Comparison of ENCODE assay signal across 1 cellular context in the genomic region with DNA sequence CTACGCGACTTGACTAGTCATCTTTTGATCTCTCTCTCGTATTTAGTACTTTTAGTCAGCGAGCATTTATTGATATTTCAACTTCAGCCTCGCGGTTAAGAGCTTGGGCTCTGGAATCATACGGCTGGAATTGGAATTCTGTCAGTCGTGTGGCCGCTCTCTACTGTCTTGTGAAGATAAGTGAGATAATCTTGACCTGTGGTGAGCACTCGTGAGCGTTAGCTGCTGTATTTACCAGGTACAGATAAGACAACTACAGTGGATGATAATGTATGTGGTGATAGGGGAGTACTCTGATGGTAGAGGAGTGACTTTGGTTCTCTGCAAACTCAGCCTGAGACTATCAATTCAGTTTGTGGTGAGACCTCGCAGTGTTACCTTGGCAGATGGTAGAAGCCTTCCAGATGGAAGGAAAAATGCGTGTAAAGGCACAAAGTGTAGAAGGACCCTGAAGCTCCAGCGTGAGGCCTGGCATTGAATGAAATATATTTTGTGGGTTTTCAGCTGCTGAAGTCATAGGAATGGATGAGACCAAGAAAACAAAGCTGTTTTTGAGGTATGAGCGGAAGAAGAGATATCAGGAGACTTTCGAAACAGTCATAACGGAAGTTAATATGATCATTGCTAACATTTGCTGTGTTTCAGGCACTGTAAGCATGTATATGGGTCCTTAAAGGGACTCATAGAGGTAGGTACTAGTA.
TF ChIP-seq lines count a peak whose summit lies in the region.

No MANE protein-coding gene starts in this region.

TF ChIP-seq in K562, 482 proteins besides CTCF, POLR2A, EP300 and RAD21 (continued from another document and continues in another):
- TF ChIP-seq ZNF140 (CRISPR knock-in tag; IDR thresholded peaks at IDR 0.05) (no peak), SP1 (CRISPR knock-in tag; IDR thresholded peaks at IDR 0.05) (no peak), NUFIP1 (IDR thresholded peaks at IDR 0.05; ENCODE audit: partially characterized antibody) (no peak), FOS (IDR thresholded peaks at IDR 0.05; ENCODE audit: extremely low read depth, insufficient read length) (no peak), SRSF1 (IDR thresholded peaks at IDR 0.05; ENCODE audit: low read depth, low read length) (no peak), PRPF4 (IDR thresholded peaks at IDR 0.05; ENCODE audit: insufficient read depth, low read depth, low read length, poor library complexity, severe bottlenecking) (no peak), ILK (tag; IDR thresholded peaks at IDR 0.05; ENCODE audit: borderline replicate concordance, low read depth) (no peak), HMGN3 (IDR thresholded peaks at IDR 0.05; ENCODE audit: borderline replicate concordance, extremely low read depth, insufficient read length, low read depth, low read length) (no peak), ZBTB8A (IDR thresholded peaks at IDR 0.05; ENCODE audit: partially characterized antibody) (no peak), ZNF77 (CRISPR knock-in tag; IDR thresholded peaks at IDR 0.05) (no peak), MED1 (CRISPR knock-in tag; IDR thresholded peaks at IDR 0.05; ENCODE audit: borderline replicate concordance) (no peak), CCNT2 (IDR thresholded peaks at IDR 0.05; ENCODE audit: borderline replicate concordance, extremely low read depth, insufficient read length, low read depth, low read length) (no peak), ZNF583 (CRISPR knock-in tag; IDR thresholded peaks at IDR 0.05) (no peak), TEAD2 (tag; IDR thresholded peaks at IDR 0.05) (no peak), GABPA (tag; conservative IDR thresholded peaks at IDR 0.05; ENCODE audit: low read depth) (no peak), KDM5B (IDR thresholded peaks at IDR 0.05; ENCODE audit: insufficient replicate concordance, low read depth, low read length) (no peak), RBM17 (IDR thresholded peaks at IDR 0.05; ENCODE audit: borderline replicate concordance, low read depth, low read length) (no peak), SMAD2 (IDR thresholded peaks at IDR 0.05; ENCODE audit: low read depth, low read length) (no peak), ZNF354B (CRISPR knock-in tag; IDR thresholded peaks at IDR 0.05) (no peak), MXI1 (IDR thresholded peaks at IDR 0.05; ENCODE audit: low read depth, low read length) (no peak), SAFB (IDR thresholded peaks at IDR 0.05; ENCODE audit: borderline replicate concordance, low read depth, low read length) (no peak), ZNF561 (CRISPR knock-in tag; conservative IDR thresholded peaks at IDR 0.05) (no peak), ZNF707 (CRISPR knock-in tag; conservative IDR thresholded peaks at IDR 0.05) (no peak), GATAD2A (IDR thresholded peaks at IDR 0.05) (no peak), STAT5B (CRISPR knock-in tag; IDR thresholded peaks at IDR 0.05) (no peak)
- TF ChIP-seq, protein P1, sequence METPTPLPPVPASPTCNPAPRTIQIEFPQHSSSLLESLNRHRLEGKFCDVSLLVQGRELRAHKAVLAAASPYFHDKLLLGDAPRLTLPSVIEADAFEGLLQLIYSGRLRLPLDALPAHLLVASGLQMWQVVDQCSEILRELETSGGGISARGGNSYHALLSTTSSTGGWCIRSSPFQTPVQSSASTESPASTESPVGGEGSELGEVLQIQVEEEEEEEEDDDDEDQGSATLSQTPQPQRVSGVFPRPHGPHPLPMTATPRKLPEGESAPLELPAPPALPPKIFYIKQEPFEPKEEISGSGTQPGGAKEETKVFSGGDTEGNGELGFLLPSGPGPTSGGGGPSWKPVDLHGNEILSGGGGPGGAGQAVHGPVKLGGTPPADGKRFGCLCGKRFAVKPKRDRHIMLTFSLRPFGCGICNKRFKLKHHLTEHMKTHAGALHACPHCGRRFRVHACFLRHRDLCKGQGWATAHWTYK (CRISPR knock-in tag; IDR thresholded peaks at IDR 0.05), result no peak
- TF ChIP-seq, protein P2, sequence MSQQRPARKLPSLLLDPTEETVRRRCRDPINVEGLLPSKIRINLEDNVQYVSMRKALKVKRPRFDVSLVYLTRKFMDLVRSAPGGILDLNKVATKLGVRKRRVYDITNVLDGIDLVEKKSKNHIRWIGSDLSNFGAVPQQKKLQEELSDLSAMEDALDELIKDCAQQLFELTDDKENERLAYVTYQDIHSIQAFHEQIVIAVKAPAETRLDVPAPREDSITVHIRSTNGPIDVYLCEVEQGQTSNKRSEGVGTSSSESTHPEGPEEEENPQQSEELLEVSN (IDR thresholded peaks at IDR 0.05; ENCODE audit: borderline replicate concordance in 1 of 2, extremely low read depth in 1 of 2, insufficient read depth in 1 of 2, insufficient read length in 1 of 2, low read depth in 1 of 2, low read length in 1 of 2, poor library complexity in 1 of 2, severe bottlenecking in 1 of 2), result no peak
- TF ChIP-seq, protein P3, sequence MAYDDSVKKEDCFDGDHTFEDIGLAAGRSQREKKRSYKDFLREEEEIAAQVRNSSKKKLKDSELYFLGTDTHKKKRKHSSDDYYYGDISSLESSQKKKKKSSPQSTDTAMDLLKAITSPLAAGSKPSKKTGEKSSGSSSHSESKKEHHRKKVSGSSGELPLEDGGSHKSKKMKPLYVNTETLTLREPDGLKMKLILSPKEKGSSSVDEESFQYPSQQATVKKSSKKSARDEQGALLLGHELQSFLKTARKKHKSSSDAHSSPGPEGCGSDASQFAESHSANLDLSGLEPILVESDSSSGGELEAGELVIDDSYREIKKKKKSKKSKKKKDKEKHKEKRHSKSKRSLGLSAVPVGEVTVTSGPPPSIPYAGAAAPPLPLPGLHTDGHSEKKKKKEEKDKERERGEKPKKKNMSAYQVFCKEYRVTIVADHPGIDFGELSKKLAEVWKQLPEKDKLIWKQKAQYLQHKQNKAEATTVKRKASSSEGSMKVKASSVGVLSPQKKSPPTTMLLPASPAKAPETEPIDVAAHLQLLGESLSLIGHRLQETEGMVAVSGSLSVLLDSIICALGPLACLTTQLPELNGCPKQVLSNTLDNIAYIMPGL (CRISPR knock-in tag; IDR thresholded peaks at IDR 0.05), result no peak
- TF ChIP-seq, protein P4, sequence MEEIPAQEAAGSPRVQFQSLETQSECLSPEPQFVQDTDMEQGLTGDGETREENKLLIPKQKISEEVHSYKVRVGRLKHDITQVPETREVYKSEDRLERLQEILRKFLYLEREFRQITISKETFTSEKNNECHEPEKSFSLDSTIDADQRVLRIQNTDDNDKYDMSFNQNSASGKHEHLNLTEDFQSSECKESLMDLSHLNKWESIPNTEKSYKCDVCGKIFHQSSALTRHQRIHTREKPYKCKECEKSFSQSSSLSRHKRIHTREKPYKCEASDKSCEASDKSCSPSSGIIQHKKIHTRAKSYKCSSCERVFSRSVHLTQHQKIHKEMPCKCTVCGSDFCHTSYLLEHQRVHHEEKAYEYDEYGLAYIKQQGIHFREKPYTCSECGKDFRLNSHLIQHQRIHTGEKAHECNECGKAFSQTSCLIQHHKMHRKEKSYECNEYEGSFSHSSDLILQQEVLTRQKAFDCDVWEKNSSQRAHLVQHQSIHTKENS (CRISPR knock-in tag; IDR thresholded peaks at IDR 0.05), result no peak
- TF ChIP-seq, protein P5, sequence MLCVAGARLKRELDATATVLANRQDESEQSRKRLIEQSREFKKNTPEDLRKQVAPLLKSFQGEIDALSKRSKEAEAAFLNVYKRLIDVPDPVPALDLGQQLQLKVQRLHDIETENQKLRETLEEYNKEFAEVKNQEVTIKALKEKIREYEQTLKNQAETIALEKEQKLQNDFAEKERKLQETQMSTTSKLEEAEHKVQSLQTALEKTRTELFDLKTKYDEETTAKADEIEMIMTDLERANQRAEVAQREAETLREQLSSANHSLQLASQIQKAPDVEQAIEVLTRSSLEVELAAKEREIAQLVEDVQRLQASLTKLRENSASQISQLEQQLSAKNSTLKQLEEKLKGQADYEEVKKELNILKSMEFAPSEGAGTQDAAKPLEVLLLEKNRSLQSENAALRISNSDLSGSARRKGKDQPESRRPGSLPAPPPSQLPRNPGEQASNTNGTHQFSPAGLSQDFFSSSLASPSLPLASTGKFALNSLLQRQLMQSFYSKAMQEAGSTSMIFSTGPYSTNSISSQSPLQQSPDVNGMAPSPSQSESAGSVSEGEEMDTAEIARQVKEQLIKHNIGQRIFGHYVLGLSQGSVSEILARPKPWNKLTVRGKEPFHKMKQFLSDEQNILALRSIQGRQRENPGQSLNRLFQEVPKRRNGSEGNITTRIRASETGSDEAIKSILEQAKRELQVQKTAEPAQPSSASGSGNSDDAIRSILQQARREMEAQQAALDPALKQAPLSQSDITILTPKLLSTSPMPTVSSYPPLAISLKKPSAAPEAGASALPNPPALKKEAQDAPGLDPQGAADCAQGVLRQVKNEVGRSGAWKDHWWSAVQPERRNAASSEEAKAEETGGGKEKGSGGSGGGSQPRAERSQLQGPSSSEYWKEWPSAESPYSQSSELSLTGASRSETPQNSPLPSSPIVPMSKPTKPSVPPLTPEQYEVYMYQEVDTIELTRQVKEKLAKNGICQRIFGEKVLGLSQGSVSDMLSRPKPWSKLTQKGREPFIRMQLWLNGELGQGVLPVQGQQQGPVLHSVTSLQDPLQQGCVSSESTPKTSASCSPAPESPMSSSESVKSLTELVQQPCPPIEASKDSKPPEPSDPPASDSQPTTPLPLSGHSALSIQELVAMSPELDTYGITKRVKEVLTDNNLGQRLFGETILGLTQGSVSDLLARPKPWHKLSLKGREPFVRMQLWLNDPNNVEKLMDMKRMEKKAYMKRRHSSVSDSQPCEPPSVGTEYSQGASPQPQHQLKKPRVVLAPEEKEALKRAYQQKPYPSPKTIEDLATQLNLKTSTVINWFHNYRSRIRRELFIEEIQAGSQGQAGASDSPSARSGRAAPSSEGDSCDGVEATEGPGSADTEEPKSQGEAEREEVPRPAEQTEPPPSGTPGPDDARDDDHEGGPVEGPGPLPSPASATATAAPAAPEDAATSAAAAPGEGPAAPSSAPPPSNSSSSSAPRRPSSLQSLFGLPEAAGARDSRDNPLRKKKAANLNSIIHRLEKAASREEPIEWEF (CRISPR knock-in tag; IDR thresholded peaks at IDR 0.05), result no peak; the same call in 1 of the 2 replicates
- TF ChIP-seq, protein P6, sequence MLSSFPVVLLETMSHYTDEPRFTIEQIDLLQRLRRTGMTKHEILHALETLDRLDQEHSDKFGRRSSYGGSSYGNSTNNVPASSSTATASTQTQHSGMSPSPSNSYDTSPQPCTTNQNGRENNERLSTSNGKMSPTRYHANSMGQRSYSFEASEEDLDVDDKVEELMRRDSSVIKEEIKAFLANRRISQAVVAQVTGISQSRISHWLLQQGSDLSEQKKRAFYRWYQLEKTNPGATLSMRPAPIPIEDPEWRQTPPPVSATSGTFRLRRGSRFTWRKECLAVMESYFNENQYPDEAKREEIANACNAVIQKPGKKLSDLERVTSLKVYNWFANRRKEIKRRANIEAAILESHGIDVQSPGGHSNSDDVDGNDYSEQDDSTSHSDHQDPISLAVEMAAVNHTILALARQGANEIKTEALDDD (IDR thresholded peaks at IDR 0.05), result peak; percentile 99
- TF ChIP-seq, protein P7, sequence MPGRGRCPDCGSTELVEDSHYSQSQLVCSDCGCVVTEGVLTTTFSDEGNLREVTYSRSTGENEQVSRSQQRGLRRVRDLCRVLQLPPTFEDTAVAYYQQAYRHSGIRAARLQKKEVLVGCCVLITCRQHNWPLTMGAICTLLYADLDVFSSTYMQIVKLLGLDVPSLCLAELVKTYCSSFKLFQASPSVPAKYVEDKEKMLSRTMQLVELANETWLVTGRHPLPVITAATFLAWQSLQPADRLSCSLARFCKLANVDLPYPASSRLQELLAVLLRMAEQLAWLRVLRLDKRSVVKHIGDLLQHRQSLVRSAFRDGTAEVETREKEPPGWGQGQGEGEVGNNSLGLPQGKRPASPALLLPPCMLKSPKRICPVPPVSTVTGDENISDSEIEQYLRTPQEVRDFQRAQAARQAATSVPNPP (IDR thresholded peaks at IDR 0.05; ENCODE audit: borderline replicate concordance, insufficient read depth, insufficient read length), result no peak
- TF ChIP-seq, protein P8, sequence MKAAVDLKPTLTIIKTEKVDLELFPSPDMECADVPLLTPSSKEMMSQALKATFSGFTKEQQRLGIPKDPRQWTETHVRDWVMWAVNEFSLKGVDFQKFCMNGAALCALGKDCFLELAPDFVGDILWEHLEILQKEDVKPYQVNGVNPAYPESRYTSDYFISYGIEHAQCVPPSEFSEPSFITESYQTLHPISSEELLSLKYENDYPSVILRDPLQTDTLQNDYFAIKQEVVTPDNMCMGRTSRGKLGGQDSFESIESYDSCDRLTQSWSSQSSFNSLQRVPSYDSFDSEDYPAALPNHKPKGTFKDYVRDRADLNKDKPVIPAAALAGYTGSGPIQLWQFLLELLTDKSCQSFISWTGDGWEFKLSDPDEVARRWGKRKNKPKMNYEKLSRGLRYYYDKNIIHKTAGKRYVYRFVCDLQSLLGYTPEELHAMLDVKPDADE (conservative IDR thresholded peaks at IDR 0.05; ENCODE audit: control insufficient read depth, low read depth, low read length), result no peak
